In genomic region chr11:65504671-65505433, GRCh38 we compare ENCODE assay signal across 9 cellular contexts. TPM values are rescaled to one million over a fixed set of nuclear protein-coding genes. Genes with fewer than 3 reads are reported as not detected.
A peak's percentile ranks its signal among the peaks of the same experiment; 100 is the strongest.
DNase-seq lines count a peak whose midpoint lies in the region; ATAC-seq, FAIRE-seq and TF ChIP-seq lines count a peak whose summit lies in the region.
"Had no signal": no experiment of that assay in that cellular context is flagged by ENCODE, and none has a peak within 500 bp of the region (broad histone marks: within the 10 kb centered on the region; RNA-seq: fewer than 3 reads in every experiment).

No MANE protein-coding gene starts in this region.

- FAIRE-seq in D721Med (lab: Jason Lieb, UNC): no peak
- FAIRE-seq: colon had no signal

- H3K27me3 Mint-ChIP-seq in activated T-helper 2 cell treated with anti-CD3 and anti-CD28 coated beads, Interferon-gamma antibody, Interleukin-2, Interleukin-4, amounts not matched to agents 10 μg/mL and 5 μg/mL and 100 μg/mL, durations not matched to agents 14 hours and 24 hours and 36 hours (ENCODE audit: low read depth): no peaks in the 10 kb centered on the region

- ATAC-seq in GM19397 (IDR thresholded peaks at IDR 0.05; ENCODE audit: unreplicated experiment): no peak

- H3K4me3 Mint-ChIP-seq in activated T-helper 2 cell treated with anti-CD3 and anti-CD28 coated beads, Interferon-gamma antibody, Interleukin-2, Interleukin-4, amounts not matched to agents 10 μg/mL and 5 μg/mL and 100 μg/mL, durations not matched to agents 14 hours and 24 hours and 36 hours (ENCODE audit: low read depth): no peak overlapping the region

- H3K27ac ChIP-seq in temporal lobe (ENCODE audit: low read depth, low read length): peak overlapping the region; percentile 88

- peak; percentile 60 for DNase-seq in NCI-H82 (lab: John Stamatoyannopoulos, UW)
- DNase-seq in NCI-H82 treated with DMSO at 0.1 percent for 48 hours (lab: John Stamatoyannopoulos, UW; ENCODE audit: unreplicated experiment): no peak
- DNase-seq in activated T-helper 2 cell treated with anti-CD3 and anti-CD28 coated beads, Interferon-gamma antibody, Interleukin-2, Interleukin-4, amounts not matched to agents 10 μg/mL and 5 μg/mL and 100 μg/mL, durations not matched to agents 14 hours and 24 hours and 36 hours (ENCODE audit: low spot score): no peak
- peak; percentile 39 for DNase-seq in iris pigment epithelial cell (ENCODE audit: low read depth)
- DNase-seq in NOMO-1 treated with DMSO at 0.1 percent for 48 hours (lab: John Stamatoyannopoulos, UW; ENCODE audit: unreplicated experiment): no peak
- DNase-seq in D721Med (ENCODE audit: insufficient read length, low spot score): no peak

- intact Hi-C loops in activated T-helper 2 cell treated with anti-CD3 and anti-CD28 coated beads, Interferon-gamma antibody, Interleukin-2, Interleukin-4, amounts not matched to agents 10 μg/mL and 5 μg/mL and 100 μg/mL, durations not matched to agents 14 hours and 24 hours and 36 hours (cut with micrococcal nuclease): no loop called here

- H3K27ac Mint-ChIP-seq in activated T-helper 2 cell treated with anti-CD3 and anti-CD28 coated beads, Interferon-gamma antibody, Interleukin-2, Interleukin-4, amounts not matched to agents 10 μg/mL and 5 μg/mL and 100 μg/mL, durations not matched to agents 14 hours and 24 hours and 36 hours: peak overlapping the region; percentile 72

- no peaks in the 10 kb centered on the region for H3K9me3 Mint-ChIP-seq in activated T-helper 2 cell treated with anti-CD3 and anti-CD28 coated beads, Interferon-gamma antibody, Interleukin-2, Interleukin-4, amounts not matched to agents 10 μg/mL and 5 μg/mL and 100 μg/mL, durations not matched to agents 14 hours and 24 hours and 36 hours

- H3K4me1 Mint-ChIP-seq in activated T-helper 2 cell treated with anti-CD3 and anti-CD28 coated beads, Interferon-gamma antibody, Interleukin-2, Interleukin-4, amounts not matched to agents 10 μg/mL and 5 μg/mL and 100 μg/mL, durations not matched to agents 14 hours and 24 hours and 36 hours (ENCODE audit: low read depth): peaks cover 39% of the 10 kb centered on the region

- no peak for TF ChIP-seq CTCF in D721Med (IDR thresholded peaks at IDR 0.05; ENCODE audit: insufficient read depth, missing control alignments)

- no peaks in the 10 kb centered on the region for H3K36me3 Mint-ChIP-seq in activated T-helper 2 cell treated with anti-CD3 and anti-CD28 coated beads, Interferon-gamma antibody, Interleukin-2, Interleukin-4, amounts not matched to agents 10 μg/mL and 5 μg/mL and 100 μg/mL, durations not matched to agents 14 hours and 24 hours and 36 hours (ENCODE audit: low read depth)

RNA-seq across cellular contexts. Expression of gene MALAT1, which starts 6.0 kb away (rescaled TPM):
- 4,338 and 4,347 TPM in 2 replicates for total RNA-seq in activated T-helper 2 cell treated with anti-CD3 and anti-CD28 coated beads, Interferon-gamma antibody, Interleukin-2, Interleukin-4, amounts not matched to agents 10 μg/mL and 5 μg/mL and 100 μg/mL, durations not matched to agents 14 hours and 24 hours and 36 hours
- 8,183 TPM for total RNA-seq in temporal lobe

RNA-seq across cellular contexts. Expression of gene SCYL1, which starts 20.0 kb away (rescaled TPM):
- total RNA-seq in activated T-helper 2 cell treated with anti-CD3 and anti-CD28 coated beads, Interferon-gamma antibody, Interleukin-2, Interleukin-4, amounts not matched to agents 10 μg/mL and 5 μg/mL and 100 μg/mL, durations not matched to agents 14 hours and 24 hours and 36 hours: 94.4 and 95.8 TPM in 2 replicates
- total RNA-seq in temporal lobe: 34.2 TPM

RNA-seq across cellular contexts. Expression of gene LTBP3, which starts 53.3 kb away (rescaled TPM):
- total RNA-seq in activated T-helper 2 cell treated with anti-CD3 and anti-CD28 coated beads, Interferon-gamma antibody, Interleukin-2, Interleukin-4, amounts not matched to agents 10 μg/mL and 5 μg/mL and 100 μg/mL, durations not matched to agents 14 hours and 24 hours and 36 hours: 85.3 and 86.4 TPM in 2 replicates
- total RNA-seq in temporal lobe: 38.6 TPM

Comparison
In these comparisons a context has a peak if more than half of its experiments do, and no peak if none do; other contexts are left out.
1. DNase-seq: peak in NCI-H82 (single experiment) and iris pigment epithelial cell (single experiment); none in NCI-H82 treated with DMSO at 0.1 percent for 48 hours (single experiment), activated T-helper 2 cell treated with anti-CD3 and anti-CD28 coated beads, Interferon-gamma antibody, Interleukin-2, Interleukin-4, amounts not matched to agents 10 μg/mL and 5 μg/mL and 100 μg/mL, durations not matched to agents 14 hours and 24 hours and 36 hours (single experiment), NOMO-1 treated with DMSO at 0.1 percent for 48 hours (single experiment) and D721Med (single experiment).